17 cellular contexts compared by ENCODE assay signal in the genomic region with DNA sequence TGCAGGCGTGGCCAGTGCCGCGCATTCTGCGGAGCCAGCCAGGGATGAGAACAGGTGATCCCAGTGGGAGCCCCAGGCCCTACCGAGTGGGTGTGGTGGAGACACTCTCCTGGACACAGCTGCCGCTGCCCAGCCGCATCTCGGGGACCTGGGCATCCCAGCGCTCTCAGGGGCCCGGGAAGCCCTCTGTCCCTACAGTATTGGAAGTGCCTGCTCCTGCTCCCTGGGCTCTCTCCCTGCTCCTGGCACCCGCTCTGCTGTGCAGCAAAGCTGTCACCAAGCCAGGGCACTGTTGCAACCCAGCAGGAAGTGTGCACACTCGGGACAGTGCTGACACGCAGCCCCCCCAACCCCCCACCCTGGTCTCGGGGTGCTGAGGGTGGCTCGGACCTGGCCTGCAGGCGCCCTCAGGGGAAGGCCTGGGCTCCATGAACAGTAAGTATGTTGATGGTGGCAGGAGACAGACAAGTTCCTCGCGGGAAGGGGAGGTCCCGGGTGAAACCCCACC.
"Had no signal": no experiment of that assay in that cellular context is flagged by ENCODE, and none has a peak within 500 bp of the region (broad histone marks: within the 10 kb centered on the region; RNA-seq: fewer than 3 reads in every experiment).

No MANE protein-coding gene starts in this region.

- DNase-seq: activated CD4-positive, alpha-beta T cell treated with anti-CD3 and anti-CD28 coated beads for 4 hours; activated CD8-positive, alpha-beta T cell treated with anti-CD3 and anti-CD28 coated beads, Interleukin-2, amount 10 ng/mL, durations not matched to agents 7 days and 5 days; amygdala; brain microvascular endothelial cell; glutamatergic neuron; immature natural killer cell; mesendoderm; small intestine; substantia nigra; T-cell; T1000; WERI-Rb-1 had no signal

- H3K27ac ChIP-seq: brain microvascular endothelial cell, left lung, WERI-Rb-1 had no signal

- H3K27ac Mint-ChIP-seq: activated CD8-positive, alpha-beta T cell treated with anti-CD3 and anti-CD28 coated beads, Interleukin-2, amount 10 ng/mL, durations not matched to agents 7 days and 5 days; activated naive CD4-positive, alpha-beta T cell treated with anti-CD3 and anti-CD28 coated beads, Interleukin-2, amount 50 U/mL, for 72 hours; activated T-helper 2 cell treated with anti-CD3 and anti-CD28 coated beads, Interferon-gamma antibody, Interleukin-2, Interleukin-4, amounts not matched to agents 10 μg/mL and 5 μg/mL and 100 μg/mL, durations not matched to agents 14 hours and 24 hours and 36 hours; immature natural killer cell; T-cell; type B pancreatic cell had no signal

- ATAC-seq: activated CD8-positive, alpha-beta T cell treated with anti-CD3 and anti-CD28 coated beads, Interleukin-2, amount 10 ng/mL, durations not matched to agents 7 days and 5 days; activated naive CD4-positive, alpha-beta T cell treated with anti-CD3 and anti-CD28 coated beads, Interleukin-2, amount 50 U/mL, for 72 hours; esophagus mucosa; left lung had no signal

- H3K4me1 Mint-ChIP-seq: immature natural killer cell, T-cell had no signal

- H3K36me3 Mint-ChIP-seq: activated naive CD4-positive, alpha-beta T cell treated with anti-CD3 and anti-CD28 coated beads, Interleukin-2, amount 50 U/mL, for 72 hours; immature natural killer cell; T-cell; type B pancreatic cell had no signal

- H3K27me3 Mint-ChIP-seq: T-cell, type B pancreatic cell had no signal

- H3K27me3 ChIP-seq: brain microvascular endothelial cell, left lung had no signal

- H3K4me1 ChIP-seq: left lung had no signal

- H3K4me3 ChIP-seq: left lung had no signal

- H3K4me3 Mint-ChIP-seq: activated CD8-positive, alpha-beta T cell treated with anti-CD3 and anti-CD28 coated beads, Interleukin-2, amount 10 ng/mL, durations not matched to agents 7 days and 5 days; immature natural killer cell; T-cell; type B pancreatic cell had no signal

- H3K36me3 ChIP-seq: brain microvascular endothelial cell, left lung, WERI-Rb-1 had no signal
